Comparison of ENCODE assay signal across 34 cellular contexts in the genomic region with DNA sequence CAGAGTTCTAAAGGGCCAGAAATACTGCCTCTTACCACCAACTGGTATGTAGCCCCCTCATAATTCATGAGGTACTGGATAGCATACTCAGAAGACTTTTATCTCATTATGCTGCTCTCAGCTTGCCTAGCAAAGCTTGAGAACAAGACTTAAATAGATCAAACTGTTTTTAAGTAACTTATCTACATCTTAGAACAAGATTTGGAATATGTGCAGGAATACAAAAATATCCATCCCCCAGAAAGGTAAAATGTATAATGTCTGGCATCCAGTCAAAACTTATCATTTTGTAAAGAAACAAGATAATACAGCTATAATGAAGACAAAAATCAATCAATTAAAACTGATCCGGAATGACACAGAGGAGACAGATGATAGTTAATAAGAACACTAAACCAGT.
"Had no signal": no experiment of that assay in that cellular context is flagged by ENCODE, and none has a peak within 500 bp of the region (broad histone marks: within the 10 kb centered on the region; RNA-seq: fewer than 3 reads in every experiment).

No MANE protein-coding gene starts in this region.

- H3K36me3 ChIP-seq: adrenal gland, colonic mucosa, gastroesophageal sphincter, left ventricle myocardium inferior, pancreas, prostate gland, thyroid gland, upper lobe of left lung, vagina had no signal

- H3K27me3 Mint-ChIP-seq: activated naive CD8-positive, alpha-beta T cell treated with anti-CD3 and anti-CD28 coated beads for 36 hours; naive B cell; stimulated activated naive CD8-positive, alpha-beta T cell treated with anti-CD3 and anti-CD28 coated beads, Interleukin-15, Interleukin-2, amounts not matched to agents 100 ng/mL and 50 ng/mL, for 24 hours had no signal

- H2AFZ ChIP-seq: hepatocyte had no signal

- ATAC-seq: body of pancreas, gastroesophageal sphincter, pancreas, sciatic nerve had no signal

- H3K4me2 ChIP-seq: hepatocyte had no signal

- DNase-seq: activated CD4-positive, alpha-beta T cell treated with anti-CD3 and anti-CD28 coated beads for 1 hour; activated CD4-positive, alpha-beta T cell treated with anti-CD3 and anti-CD28 coated beads, Interleukin-2, amount 50 U/mL, for 1 hour; activated effector memory CD4-positive, alpha-beta T cell treated with anti-CD3 and anti-CD28 coated beads, Interleukin-2, amount 50 U/mL, for 16 hours; activated naive CD4-positive, alpha-beta T cell treated with anti-CD3 and anti-CD28 coated beads for 36 hours; activated naive CD8-positive, alpha-beta T cell treated with anti-CD3 and anti-CD28 coated beads for 36 hours; activated T-cell treated with anti-CD3 and anti-CD28 coated beads for 4 hours; adrenal gland; aorta; body of pancreas; cerebellar nuclear complex; colonic mucosa; effector memory CD4-positive, alpha-beta T cell; erythroblast; islet precursor cell; left ventricle myocardium inferior; naive B cell; nucleus accumbens; pancreas; retina; stimulated activated CD4-positive, alpha-beta T cell treated with anti-CD3 and anti-CD28 coated beads, Interleukin-12 subunit alpha, Interleukin-12 subunit beta, amount 100 ng/mL, for 4 hours; stimulated activated CD4-positive, alpha-beta T cell treated with anti-CD3 and anti-CD28 coated beads, Interleukin-4, amount 100 ng/mL, for 1 hour; T-helper 2 cell; thyroid gland; upper lobe of left lung had no signal

- H3K27ac Mint-ChIP-seq: activated naive CD4-positive, alpha-beta T cell treated with anti-CD3 and anti-CD28 coated beads for 36 hours; activated naive CD8-positive, alpha-beta T cell treated with anti-CD3 and anti-CD28 coated beads for 36 hours; activated T-helper 1 cell treated with anti-CD3 and anti-CD28 coated beads, Interleukin-12 subunit alpha, Interleukin-12 subunit beta, Interleukin-2, Interleukin-4 antibody, amounts not matched to agents 30 ng/mL and 10 ng/mL and 1 ng/mL, durations not matched to agents 14 hours and 24 hours and 36 hours; stimulated activated naive CD8-positive, alpha-beta T cell treated with anti-CD3 and anti-CD28 coated beads, Interleukin-15, Interleukin-2, amounts not matched to agents 100 ng/mL and 50 ng/mL, for 24 hours had no signal

- H3K79me2 ChIP-seq: hepatocyte had no signal

- H3K4me1 ChIP-seq: body of pancreas, colonic mucosa, gastroesophageal sphincter, left ventricle myocardium inferior, pancreas, prostate gland, thyroid gland, upper lobe of left lung, vagina had no signal

- H3K9me3 ChIP-seq: adrenal gland, body of pancreas, colonic mucosa, gastroesophageal sphincter, pancreas, prostate gland, thyroid gland, upper lobe of left lung, vagina had no signal

- H3K27me3 ChIP-seq: adrenal gland, body of pancreas, colonic mucosa, gastroesophageal sphincter, hepatocyte, pancreas, thyroid gland, upper lobe of left lung, vagina had no signal

- H3K4me3 ChIP-seq: adrenal gland, body of pancreas, colonic mucosa, gastroesophageal sphincter, hepatocyte, left ventricle myocardium inferior, lung, pancreas, prostate gland, skin epidermis, thyroid gland, upper lobe of left lung, vagina had no signal

- H3K4me3 Mint-ChIP-seq: activated naive CD4-positive, alpha-beta T cell treated with anti-CD3 and anti-CD28 coated beads for 36 hours; activated naive CD8-positive, alpha-beta T cell treated with anti-CD3 and anti-CD28 coated beads for 36 hours; activated T-helper 1 cell treated with anti-CD3 and anti-CD28 coated beads, Interleukin-12 subunit alpha, Interleukin-12 subunit beta, Interleukin-2, Interleukin-4 antibody, amounts not matched to agents 30 ng/mL and 10 ng/mL and 1 ng/mL, durations not matched to agents 14 hours and 24 hours and 36 hours; neural crest cell; stimulated activated naive CD8-positive, alpha-beta T cell treated with anti-CD3 and anti-CD28 coated beads, Interleukin-15, Interleukin-2, amounts not matched to agents 100 ng/mL and 50 ng/mL, for 24 hours had no signal

- H3K27ac ChIP-seq: adrenal gland, body of pancreas, colonic mucosa, gastroesophageal sphincter, hepatocyte, left ventricle myocardium inferior, pancreas, prostate gland, skin epidermis, thyroid gland, upper lobe of left lung, vagina had no signal

- H3K9me3 Mint-ChIP-seq: activated naive CD4-positive, alpha-beta T cell treated with anti-CD3 and anti-CD28 coated beads for 36 hours; activated T-helper 1 cell treated with anti-CD3 and anti-CD28 coated beads, Interleukin-12 subunit alpha, Interleukin-12 subunit beta, Interleukin-2, Interleukin-4 antibody, amounts not matched to agents 30 ng/mL and 10 ng/mL and 1 ng/mL, durations not matched to agents 14 hours and 24 hours and 36 hours; stimulated activated naive CD8-positive, alpha-beta T cell treated with anti-CD3 and anti-CD28 coated beads, Interleukin-15, Interleukin-2, amounts not matched to agents 100 ng/mL and 50 ng/mL, for 24 hours had no signal
